In genomic region chr9:93260290-93261066, GRCh38 we compare ENCODE assay signal across 19 cellular contexts.
DNase-seq lines count a peak whose midpoint lies in the region; ATAC-seq and TF ChIP-seq lines count a peak whose summit lies in the region.
"Had no signal": no experiment of that assay in that cellular context is flagged by ENCODE, and none has a peak within 500 bp of the region (broad histone marks: within the 10 kb centered on the region; RNA-seq: fewer than 3 reads in every experiment).

No MANE protein-coding gene starts in this region.

- TF ChIP-seq CTCF in VCaP (conservative IDR thresholded peaks at IDR 0.05) (no peak), GM23338 (conservative IDR thresholded peaks at IDR 0.05; ENCODE audit: low read depth in 2 of 2) (no peak)

- H2AFZ ChIP-seq in GM23338 = no peak overlapping the region

- H3K27ac ChIP-seq in VCaP (peak overlapping the region; percentile 9; the same call in 1 of the 2 replicates), GM23338 (ENCODE audit: low read depth) (no peak overlapping the region)
- H3K27ac ChIP-seq: SK-N-MC, thoracic aorta had no signal

- ATAC-seq in Right ventricle myocardium inferior = no peak
- ATAC-seq in Right ventricle myocardium superior (ENCODE audit: poor library complexity) = no peak
- no peak for ATAC-seq in GM21717 (IDR thresholded peaks at IDR 0.05; ENCODE audit: unreplicated experiment)
- no peak for ATAC-seq in GM23338
- ATAC-seq: Panc1; stimulated activated effector memory CD8-positive, alpha-beta T cell treated with anti-CD3 and anti-CD28 coated beads, Interleukin-12 subunit alpha, Interleukin-12 subunit beta, amount 100 ng/mL, for 72 hours had no signal

- H3K4me3 Mint-ChIP-seq in GM23338 = no peak overlapping the region
- H3K4me3 Mint-ChIP-seq: mesothelial cell of epicardium; nephron; stimulated activated effector memory CD8-positive, alpha-beta T cell treated with anti-CD3 and anti-CD28 coated beads, Interleukin-12 subunit alpha, Interleukin-12 subunit beta, amount 100 ng/mL, for 72 hours had no signal

- no peak overlapping the region for H3K27ac Mint-ChIP-seq in GM23338
- H3K27ac Mint-ChIP-seq: mesothelial cell of epicardium; nephron; stimulated activated effector memory CD8-positive, alpha-beta T cell treated with anti-CD3 and anti-CD28 coated beads, Interleukin-12 subunit alpha, Interleukin-12 subunit beta, amount 100 ng/mL, for 72 hours had no signal

- DNase-seq in Right ventricle myocardium inferior (ENCODE audit: missing footprints) (peak; percentile 42), Right ventricle myocardium superior (no peak), mesenteric fat pad (ENCODE audit: low spot score) (peak; percentile 74), ureter (ENCODE audit: low spot score) (peak; percentile 41), GM23338 (ENCODE audit: low spot score) (no peak)
- DNase-seq: activated CD4-positive, alpha-beta T cell treated with anti-CD3 and anti-CD28 coated beads for 48 hours; kidney glomerular epithelial cell; MG63; NCI-H1436 treated with DMSO at 0.1 percent for 48 hours; NCI-H2171; T-helper 9 cell had no signal

- H3K4me2 ChIP-seq in GM23338 = no peak overlapping the region

- H3F3A ChIP-seq in GM23338 (replicated peaks; ENCODE audit: low read depth) = no peaks in the 10 kb centered on the region

- no peaks in the 10 kb centered on the region for H3K79me2 ChIP-seq in GM23338 (replicated peaks; ENCODE audit: insufficient read depth)

- peaks cover 6% of the 10 kb centered on the region for H3K27me3 Mint-ChIP-seq in GM23338 (ENCODE audit: insufficient read depth, low read depth, poor library complexity)

- intact Hi-C loops in Right ventricle myocardium inferior (cut with DNase I) (no loop called here), Right ventricle myocardium superior (cut with DNase I) (no loop called here)

- H4K20me1 ChIP-seq in GM23338 (replicated peaks; ENCODE audit: insufficient read depth) = no peaks in the 10 kb centered on the region; the same call in 1 of the 2 replicates

- no peak overlapping the region for H3K4me3 ChIP-seq in GM23338
- H3K4me3 ChIP-seq: MG63, SK-N-MC, thoracic aorta had no signal

- H3K27me3 ChIP-seq in GM23338 (ENCODE audit: insufficient read depth) = no peaks in the 10 kb centered on the region
- H3K27me3 ChIP-seq: MG63 had no signal

- peaks cover 9% of the 10 kb centered on the region; the same call in 2 of the 3 replicates for H3K36me3 Mint-ChIP-seq in GM23338 (ENCODE audit: low read depth)
- H3K36me3 Mint-ChIP-seq: stimulated activated effector memory CD8-positive, alpha-beta T cell treated with anti-CD3 and anti-CD28 coated beads, Interleukin-12 subunit alpha, Interleukin-12 subunit beta, amount 100 ng/mL, for 72 hours had no signal

- no peaks in the 10 kb centered on the region for H3K9me2 ChIP-seq in GM23338 (ENCODE audit: insufficient read depth)

- H3K9me3 Mint-ChIP-seq in GM23338 = no peaks in the 10 kb centered on the region; the same call in 2 of the 3 replicates
- H3K9me3 Mint-ChIP-seq: mesothelial cell of epicardium; nephron; stimulated activated effector memory CD8-positive, alpha-beta T cell treated with anti-CD3 and anti-CD28 coated beads, Interleukin-12 subunit alpha, Interleukin-12 subunit beta, amount 100 ng/mL, for 72 hours had no signal

- no peaks in the 10 kb centered on the region for H3K4me1 ChIP-seq in GM23338 (ENCODE audit: insufficient read depth)

- H3K36me3 ChIP-seq in GM23338 (ENCODE audit: insufficient read depth) = peaks cover 3% of the 10 kb centered on the region; the same call in 1 of the 2 replicates
- H3K36me3 ChIP-seq: MG63, thoracic aorta had no signal

- peaks cover 2% of the 10 kb centered on the region; the same call in 2 of the 3 replicates for H3K4me1 Mint-ChIP-seq in GM23338
- H3K4me1 Mint-ChIP-seq: mesothelial cell of epicardium; nephron; stimulated activated effector memory CD8-positive, alpha-beta T cell treated with anti-CD3 and anti-CD28 coated beads, Interleukin-12 subunit alpha, Interleukin-12 subunit beta, amount 100 ng/mL, for 72 hours had no signal

TF ChIP-seq in GM23338, 12 proteins besides CTCF, POLR2A, EP300 and RAD21 (continues in another document):
- TF ChIP-seq POLR2AphosphoS5 (IDR thresholded peaks at IDR 0.05; ENCODE audit: low read depth) (no peak), CREB1 (CRISPR knock-in tag; IDR thresholded peaks at IDR 0.05; ENCODE audit: low read depth) (no peak), REST (IDR thresholded peaks at IDR 0.05; ENCODE audit: unreplicated experiment) (no peak), STAT1 (IDR thresholded peaks at IDR 0.05; ENCODE audit: unreplicated experiment) (no peak), ZNF331 (CRISPR knock-in tag; IDR thresholded peaks at IDR 0.05; ENCODE audit: low read depth) (no peak)

Comparison
In these comparisons a context has a peak if more than half of its experiments do, and no peak if none do; other contexts are left out.
1. DNase-seq: peak in Right ventricle myocardium inferior (single experiment), mesenteric fat pad (single experiment) and ureter (single experiment); none in Right ventricle myocardium superior (single experiment) and GM23338 (single experiment).